19 cellular contexts compared by ENCODE assay signal in the genomic region with DNA sequence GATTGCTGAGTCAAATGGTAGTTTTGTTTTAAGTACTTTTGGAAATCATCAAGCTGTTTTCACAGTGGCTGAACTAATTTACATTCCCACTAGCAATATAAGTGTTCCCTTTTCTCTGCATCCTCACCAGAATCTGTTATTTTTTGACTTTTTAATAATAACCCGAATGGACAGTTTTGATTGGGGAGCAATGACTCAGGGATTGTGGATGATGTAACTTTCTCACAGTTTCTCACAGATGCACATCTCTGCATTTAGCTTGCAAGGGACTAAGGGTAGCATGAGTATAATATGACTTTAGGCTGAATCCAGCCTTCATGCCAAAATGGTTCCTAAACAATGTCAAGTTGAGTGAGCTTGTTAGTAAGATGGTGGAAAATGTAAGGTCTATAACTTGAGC.
"Had no signal": no experiment of that assay in that cellular context is flagged by ENCODE, and none has a peak within 500 bp of the region (broad histone marks: within the 10 kb centered on the region; RNA-seq: fewer than 3 reads in every experiment).

No MANE protein-coding gene starts in this region.

- ATAC-seq: effector memory CD8-positive, alpha-beta T cell; foreskin keratinocyte; gastroesophageal sphincter; heart left ventricle; left cardiac atrium; left lung; left ventricle myocardium superior; lower lobe of right lung; mucosa of descending colon had no signal

- DNase-seq: colonic mucosa; cortex of kidney; effector CD8-positive, alpha-beta T cell; effector memory CD8-positive, alpha-beta T cell; endodermal cell; foreskin keratinocyte; heart left ventricle; hypothalamus; immature natural killer cell; left cardiac atrium; left lung; left ventricle myocardium superior; lower lobe of right lung; mesenchymal stem cell; mucosa of descending colon; naive B cell had no signal

- H3K4me3 ChIP-seq: colonic mucosa, esophagus muscularis mucosa, gastroesophageal sphincter, heart left ventricle, hepatocyte, left lung, lower lobe of right lung, mucosa of descending colon had no signal

- H3K4me2 ChIP-seq: hepatocyte had no signal

- H3K27me3 ChIP-seq: colonic mucosa, esophagus muscularis mucosa, gastroesophageal sphincter, heart left ventricle, hepatocyte, left lung had no signal

- H3K79me2 ChIP-seq: hepatocyte had no signal

- H3K27ac ChIP-seq: colonic mucosa, esophagus muscularis mucosa, foreskin keratinocyte, gastroesophageal sphincter, heart left ventricle, hepatocyte, left lung, lower lobe of right lung had no signal

- H3K36me3 ChIP-seq: colonic mucosa, esophagus muscularis mucosa, gastroesophageal sphincter, heart left ventricle, left lung, lower lobe of right lung had no signal

- H3K9me3 ChIP-seq: colonic mucosa, esophagus muscularis mucosa, gastroesophageal sphincter, lower lobe of right lung, mucosa of descending colon had no signal

- H2AFZ ChIP-seq: hepatocyte had no signal

- H3K4me1 ChIP-seq: colonic mucosa, esophagus muscularis mucosa, foreskin keratinocyte, gastroesophageal sphincter had no signal
